ENCODE assay signal across 22 cellular contexts in genomic region chr15:40554164-40554530, GRCh38. TPM values are rescaled to one million over a fixed set of nuclear protein-coding genes. Genes with fewer than 3 reads are reported as not detected.
DNase-seq lines count a peak whose midpoint lies in the region; ATAC-seq and TF ChIP-seq lines count a peak whose summit lies in the region.
"Had no signal": no experiment of that assay in that cellular context is flagged by ENCODE, and none has a peak within 500 bp of the region (broad histone marks: within the 10 kb centered on the region; RNA-seq: fewer than 3 reads in every experiment).

No MANE protein-coding gene starts in this region.

- WGBS in psoas muscle, 3 donors: 31 to 63% (median 48%) methylated on average over 4 of the region's 4 CpGs

- no peaks in the 10 kb centered on the region for H3K27me3 ChIP-seq in psoas muscle (ENCODE audit: insufficient read depth in 3 of 3, low read length in 2 of 3)
- H3K27me3 ChIP-seq: foreskin keratinocyte, sigmoid colon, tibial artery had no signal

- peak overlapping the region; percentile 88 to 99 (median 95) for H3K4me3 Mint-ChIP-seq in IgD-negative memory B cell
- H3K4me3 Mint-ChIP-seq in dendritic cell treated with granulocyte-macrophage colony-stimulating factor and Interleukin-4, amounts not matched to agents 40 ng/mL and 50 ng/mL, for 4 days: no peak overlapping the region
- H3K4me3 Mint-ChIP-seq: activated T-cell treated with anti-CD3 and anti-CD28 coated beads, Interleukin-2, amount 50 U/mL, for 4 hours; CD14-positive monocyte; central memory CD8-positive, alpha-beta T cell had no signal

- H3K9me3 ChIP-seq in psoas muscle: no peaks in the 10 kb centered on the region
- H3K9me3 ChIP-seq: sigmoid colon, tibial artery had no signal

- peaks cover 59 to 72% (median 71%) of the 10 kb centered on the region in 3 donors for H3K4me1 Mint-ChIP-seq in IgD-negative memory B cell
- H3K4me1 Mint-ChIP-seq in dendritic cell treated with granulocyte-macrophage colony-stimulating factor and Interleukin-4, amounts not matched to agents 40 ng/mL and 50 ng/mL, for 4 days (ENCODE audit: low read depth): peaks cover 68% of the 10 kb centered on the region

- no peaks in the 10 kb centered on the region for H3K27me3 Mint-ChIP-seq in IgD-negative memory B cell
- H3K27me3 Mint-ChIP-seq in dendritic cell treated with granulocyte-macrophage colony-stimulating factor and Interleukin-4, amounts not matched to agents 40 ng/mL and 50 ng/mL, for 4 days: no peaks in the 10 kb centered on the region
- H3K27me3 Mint-ChIP-seq: central memory CD8-positive, alpha-beta T cell had no signal

- peaks cover 28% of the 10 kb centered on the region for H3K36me3 Mint-ChIP-seq in IgD-negative memory B cell
- H3K36me3 Mint-ChIP-seq in dendritic cell treated with granulocyte-macrophage colony-stimulating factor and Interleukin-4, amounts not matched to agents 40 ng/mL and 50 ng/mL, for 4 days (ENCODE audit: low read depth): peaks cover 58% of the 10 kb centered on the region

- no peak for TF ChIP-seq CTCF in psoas muscle (IDR thresholded peaks at IDR 0.05)

- ATAC-seq in psoas muscle: peak in 2 of 4 donors; percentile 1 to 19
- no peak for ATAC-seq in HG02973 (IDR thresholded peaks at IDR 0.05; ENCODE audit: unreplicated experiment)
- ATAC-seq in HG02798 (IDR thresholded peaks at IDR 0.05; ENCODE audit: poor library complexity, unreplicated experiment): no peak
- ATAC-seq: activated T-cell treated with anti-CD3 and anti-CD28 coated beads, Interleukin-2, amount 50 U/mL, for 4 hours; foreskin keratinocyte; HepG2 had no signal

- peak overlapping the region; percentile 82 for H3K27ac ChIP-seq in psoas muscle
- H3K27ac ChIP-seq: foreskin keratinocyte, sigmoid colon, SK-N-MC, tibial artery had no signal

- peaks cover 4 to 42% of the 10 kb centered on the region in 2 donors for H3K36me3 ChIP-seq in psoas muscle (ENCODE audit: insufficient read depth in 1 of 2, low read depth in 1 of 2)

- H3K27ac Mint-ChIP-seq in IgD-negative memory B cell: peak overlapping the region; percentile 97 to 98 (median 97)
- peak overlapping the region; percentile 54 for H3K27ac Mint-ChIP-seq in dendritic cell treated with granulocyte-macrophage colony-stimulating factor and Interleukin-4, amounts not matched to agents 40 ng/mL and 50 ng/mL, for 4 days

- H3K4me3 ChIP-seq in psoas muscle: peak overlapping the region; percentile 16
- H3K4me3 ChIP-seq: sigmoid colon, SK-N-MC, tibial artery had no signal

- intact Hi-C loops in dendritic cell treated with granulocyte-macrophage colony-stimulating factor and Interleukin-4, amounts not matched to agents 40 ng/mL and 50 ng/mL, for 4 days (cut with micrococcal nuclease): no loop called here
- intact Hi-C loops in psoas muscle (cut with DNase I): no loop called here

- no peaks in the 10 kb centered on the region for H3K9me3 Mint-ChIP-seq in IgD-negative memory B cell
- no peaks in the 10 kb centered on the region for H3K9me3 Mint-ChIP-seq in dendritic cell treated with granulocyte-macrophage colony-stimulating factor and Interleukin-4, amounts not matched to agents 40 ng/mL and 50 ng/mL, for 4 days
- H3K9me3 Mint-ChIP-seq: activated T-cell treated with anti-CD3 and anti-CD28 coated beads, Interleukin-2, amount 50 U/mL, for 4 hours; CD14-positive monocyte; central memory CD8-positive, alpha-beta T cell had no signal

- H3K4me1 ChIP-seq in psoas muscle: peaks cover 55% of the 10 kb centered on the region
- H3K4me1 ChIP-seq: sigmoid colon, tibial artery had no signal

- DNase-seq in DMS79 treated with DMSO at 0.1 percent for 48 hours (lab: John Stamatoyannopoulos, UW) (peak; percentile 2), DMS79 (lab: John Stamatoyannopoulos, UW) (no peak), psoas muscle (no peak), NCI-H1436 treated with DMSO at 0.1 percent for 48 hours (lab: John Stamatoyannopoulos, UW) (no peak)
- DNase-seq: 8988T; activated CD4-positive, alpha-beta T cell treated with anti-CD3 and anti-CD28 coated beads, Interleukin-2, amount 50 U/mL, for 48 hours; activated T-cell treated with anti-CD3 and anti-CD28 coated beads, Interleukin-2, amount 50 U/mL, for 4 hours; EL; foreskin keratinocyte; NCI-H2171 treated with DMSO at 0.1 percent for 48 hours; OCI-M1; sigmoid colon; stimulated activated CD4-positive, alpha-beta T cell treated with anti-CD3 and anti-CD28 coated beads, Interleukin-4, amount 100 ng/mL, for 24 hours; tibial artery had no signal

RNA-seq across cellular contexts. Expression of gene CCDC32, which starts 10.7 kb away (rescaled TPM):
- polyA plus RNA-seq in IgD-negative memory B cell: 131 TPM
- 10 to 100 TPM in 3 of 4 donors, 1 to 10 TPM in 1; 9.3 to 23.6 (median 19.8) TPM for total RNA-seq in psoas muscle
- polyA plus RNA-seq in psoas muscle: 10 to 100 TPM; 24.8 to 54.9 (median 38.5) TPM

RNA-seq across cellular contexts. Expression of gene RPUSD2, which starts 15.0 kb away (rescaled TPM):
- polyA plus RNA-seq in IgD-negative memory B cell (19.7 TPM), psoas muscle (10 to 100 TPM in 2 of 3 donors, 1 to 10 TPM in 1; 9.4 to 10.9 (median 10.3) TPM)
- total RNA-seq in psoas muscle: 10 to 100 TPM in 3 of 4 donors, 1 to 10 TPM in 1; 8.7 to 12.5 (median 11.0) TPM

RNA-seq across cellular contexts. Expression of gene KNL1, which starts 39.9 kb away (rescaled TPM):
- polyA plus RNA-seq in IgD-negative memory B cell (1.1 TPM), psoas muscle (under 1 TPM in 2 of 3 donors, not detected in 1; 0.03 to 0.18 TPM)
- under 1 TPM in 3 of 4 donors, not detected in 1; 0.04 to 0.50 (median 0.49) TPM for total RNA-seq in psoas muscle
